ENCODE assay signal across 1 cellular context in the genomic region with DNA sequence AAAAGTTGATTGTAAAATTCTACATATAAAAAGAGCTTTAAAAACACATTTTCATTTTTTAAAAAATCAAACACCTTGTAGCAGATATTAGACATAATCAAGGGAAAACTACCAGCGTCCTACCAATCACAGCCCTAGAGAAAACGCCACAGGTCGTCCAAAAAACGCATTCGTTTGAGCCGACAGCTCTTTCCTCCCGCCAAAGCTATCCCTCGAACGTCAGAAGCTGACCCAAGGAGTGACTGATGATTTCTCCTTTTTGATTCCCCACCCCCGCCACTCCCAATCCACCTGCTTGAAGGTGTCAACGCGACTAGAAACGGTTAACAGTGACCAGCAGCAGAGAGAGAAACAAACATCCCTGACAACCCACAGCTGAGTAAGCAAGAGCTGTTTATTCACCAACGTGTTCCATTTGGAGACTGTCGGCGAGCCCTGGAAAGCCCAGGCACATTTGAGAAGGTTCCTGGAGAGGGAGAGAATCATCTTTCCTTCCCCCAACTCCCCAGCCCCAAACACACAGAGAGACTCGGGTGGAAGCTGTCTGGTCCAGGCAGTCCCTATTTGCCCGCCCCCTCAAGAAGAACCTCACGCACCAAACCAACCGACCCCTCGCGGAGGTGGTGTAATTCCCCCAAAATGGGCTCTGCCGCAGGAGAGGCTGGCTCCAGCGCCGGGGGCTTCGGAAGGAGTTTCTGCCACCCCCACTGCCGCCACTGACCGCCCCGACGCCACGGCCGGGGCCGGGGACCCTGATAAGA.
TF ChIP-seq lines count a peak whose summit lies in the region.

No MANE protein-coding gene starts in this region.

TF ChIP-seq in HepG2, 621 proteins besides CTCF, POLR2A, EP300 and RAD21 (continued from another document and continues in another):
- 0 out of 2 replicates have a peak, but pooled peaks have one; percentile 45 for TF ChIP-seq ZNF572 (CRISPR knock-in tag; IDR thresholded peaks at IDR 0.05)
- no peak for TF ChIP-seq NFYB (CRISPR knock-in tag; IDR thresholded peaks at IDR 0.05)
- TF ChIP-seq FOXM1 (CRISPR knock-in tag; IDR thresholded peaks at IDR 0.05): no peak
- TF ChIP-seq ZNF329 (CRISPR knock-in tag; IDR thresholded peaks at IDR 0.05; ENCODE audit: low read depth): peak; percentile 86
- TF ChIP-seq, protein P1, sequence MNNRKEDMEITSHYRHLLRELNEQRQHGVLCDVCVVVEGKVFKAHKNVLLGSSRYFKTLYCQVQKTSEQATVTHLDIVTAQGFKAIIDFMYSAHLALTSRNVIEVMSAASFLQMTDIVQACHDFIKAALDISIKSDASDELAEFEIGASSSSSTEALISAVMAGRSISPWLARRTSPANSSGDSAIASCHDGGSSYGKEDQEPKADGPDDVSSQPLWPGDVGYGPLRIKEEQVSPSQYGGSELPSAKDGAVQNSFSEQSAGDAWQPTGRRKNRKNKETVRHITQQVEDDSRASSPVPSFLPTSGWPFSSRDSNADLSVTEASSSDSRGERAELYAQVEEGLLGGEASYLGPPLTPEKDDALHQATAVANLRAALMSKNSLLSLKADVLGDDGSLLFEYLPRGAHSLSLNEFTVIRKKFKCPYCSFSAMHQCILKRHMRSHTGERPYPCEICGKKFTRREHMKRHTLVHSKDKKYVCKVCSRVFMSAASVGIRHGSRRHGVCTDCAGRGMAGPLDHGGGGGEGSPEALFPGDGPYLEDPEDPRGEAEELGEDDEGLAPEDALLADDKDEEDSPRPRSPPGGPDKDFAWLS (CRISPR knock-in tag; IDR thresholded peaks at IDR 0.05; ENCODE audit: borderline replicate concordance): no peak
- no peak for TF ChIP-seq THAP11 (CRISPR knock-in tag; IDR thresholded peaks at IDR 0.05)
- TF ChIP-seq CREM (IDR thresholded peaks at IDR 0.05): no peak
- no peak for TF ChIP-seq CREM (CRISPR knock-in tag; IDR thresholded peaks at IDR 0.05)
- 0 out of 2 replicates have a peak, but pooled peaks have one; percentile 29 for TF ChIP-seq ZNF713 (CRISPR knock-in tag; IDR thresholded peaks at IDR 0.05)
- no peak for TF ChIP-seq CBX1 (IDR thresholded peaks at IDR 0.05; ENCODE audit: low read depth)
- TF ChIP-seq RBM39 (IDR thresholded peaks at IDR 0.05; ENCODE audit: low read depth, low read length, poor library complexity, severe bottlenecking): no peak
- TF ChIP-seq, protein P2, sequence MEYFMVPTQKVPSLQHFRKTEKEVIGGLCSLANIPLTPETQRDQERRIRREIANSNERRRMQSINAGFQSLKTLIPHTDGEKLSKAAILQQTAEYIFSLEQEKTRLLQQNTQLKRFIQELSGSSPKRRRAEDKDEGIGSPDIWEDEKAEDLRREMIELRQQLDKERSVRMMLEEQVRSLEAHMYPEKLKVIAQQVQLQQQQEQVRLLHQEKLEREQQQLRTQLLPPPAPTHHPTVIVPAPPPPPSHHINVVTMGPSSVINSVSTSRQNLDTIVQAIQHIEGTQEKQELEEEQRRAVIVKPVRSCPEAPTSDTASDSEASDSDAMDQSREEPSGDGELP (IDR thresholded peaks at IDR 0.05; ENCODE audit: borderline replicate concordance, low read depth): peak; percentile 94
- TF ChIP-seq ATM (IDR thresholded peaks at IDR 0.05; ENCODE audit: borderline replicate concordance): no peak
- TF ChIP-seq RERE (CRISPR knock-in tag; IDR thresholded peaks at IDR 0.05; ENCODE audit: low read depth): no peak
- no peak for TF ChIP-seq ZNF235 (CRISPR knock-in tag; IDR thresholded peaks at IDR 0.05; ENCODE audit: borderline replicate concordance)
- TF ChIP-seq DBP (CRISPR knock-in tag; IDR thresholded peaks at IDR 0.05; ENCODE audit: not compliant biosample characterization): no peak
- no peak for TF ChIP-seq GATAD1 (CRISPR knock-in tag; IDR thresholded peaks at IDR 0.05)
- no peak for TF ChIP-seq DNMT3B (CRISPR knock-in tag; conservative IDR thresholded peaks at IDR 0.05)
- no peak for TF ChIP-seq CENPT (CRISPR knock-in tag; IDR thresholded peaks at IDR 0.05; ENCODE audit: low read depth)
- no peak for TF ChIP-seq DRAP1 (CRISPR knock-in tag; IDR thresholded peaks at IDR 0.05)
- TF ChIP-seq, protein P3, sequence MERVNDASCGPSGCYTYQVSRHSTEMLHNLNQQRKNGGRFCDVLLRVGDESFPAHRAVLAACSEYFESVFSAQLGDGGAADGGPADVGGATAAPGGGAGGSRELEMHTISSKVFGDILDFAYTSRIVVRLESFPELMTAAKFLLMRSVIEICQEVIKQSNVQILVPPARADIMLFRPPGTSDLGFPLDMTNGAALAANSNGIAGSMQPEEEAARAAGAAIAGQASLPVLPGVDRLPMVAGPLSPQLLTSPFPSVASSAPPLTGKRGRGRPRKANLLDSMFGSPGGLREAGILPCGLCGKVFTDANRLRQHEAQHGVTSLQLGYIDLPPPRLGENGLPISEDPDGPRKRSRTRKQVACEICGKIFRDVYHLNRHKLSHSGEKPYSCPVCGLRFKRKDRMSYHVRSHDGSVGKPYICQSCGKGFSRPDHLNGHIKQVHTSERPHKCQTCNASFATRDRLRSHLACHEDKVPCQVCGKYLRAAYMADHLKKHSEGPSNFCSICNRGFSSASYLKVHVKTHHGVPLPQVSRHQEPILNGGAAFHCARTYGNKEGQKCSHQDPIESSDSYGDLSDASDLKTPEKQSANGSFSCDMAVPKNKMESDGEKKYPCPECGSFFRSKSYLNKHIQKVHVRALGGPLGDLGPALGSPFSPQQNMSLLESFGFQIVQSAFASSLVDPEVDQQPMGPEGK (CRISPR knock-in tag; IDR thresholded peaks at IDR 0.05): 0 out of 2 replicates have a peak, but pooled peaks have one; percentile 46
- no peak for TF ChIP-seq FOXA1 (IDR thresholded peaks at IDR 0.05)
- TF ChIP-seq FOXA1 (CRISPR knock-in tag; IDR thresholded peaks at IDR 0.05): peak; percentile 71
- no peak for TF ChIP-seq ZNF362 (CRISPR knock-in tag; IDR thresholded peaks at IDR 0.05; ENCODE audit: borderline replicate concordance)
- TF ChIP-seq IKZF5 (CRISPR knock-in tag; IDR thresholded peaks at IDR 0.05): no peak; the same call in 1 of the 2 replicates
- TF ChIP-seq KLF9 (CRISPR knock-in tag; IDR thresholded peaks at IDR 0.05; ENCODE audit: low read depth): no peak
- no peak for TF ChIP-seq CEBPZ (IDR thresholded peaks at IDR 0.05; ENCODE audit: low read length)
- TF ChIP-seq ZSCAN29 (CRISPR knock-in tag; conservative IDR thresholded peaks at IDR 0.05): peak; percentile 14; the same call in 1 of the 2 replicates
- TF ChIP-seq CREBL2 (CRISPR knock-in tag; IDR thresholded peaks at IDR 0.05; ENCODE audit: borderline replicate concordance): no peak
- TF ChIP-seq, protein P4, sequence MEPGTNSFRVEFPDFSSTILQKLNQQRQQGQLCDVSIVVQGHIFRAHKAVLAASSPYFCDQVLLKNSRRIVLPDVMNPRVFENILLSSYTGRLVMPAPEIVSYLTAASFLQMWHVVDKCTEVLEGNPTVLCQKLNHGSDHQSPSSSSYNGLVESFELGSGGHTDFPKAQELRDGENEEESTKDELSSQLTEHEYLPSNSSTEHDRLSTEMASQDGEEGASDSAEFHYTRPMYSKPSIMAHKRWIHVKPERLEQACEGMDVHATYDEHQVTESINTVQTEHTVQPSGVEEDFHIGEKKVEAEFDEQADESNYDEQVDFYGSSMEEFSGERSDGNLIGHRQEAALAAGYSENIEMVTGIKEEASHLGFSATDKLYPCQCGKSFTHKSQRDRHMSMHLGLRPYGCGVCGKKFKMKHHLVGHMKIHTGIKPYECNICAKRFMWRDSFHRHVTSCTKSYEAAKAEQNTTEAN (CRISPR knock-in tag; conservative IDR thresholded peaks at IDR 0.05): no peak
- no peak for TF ChIP-seq ATF7-NPFF (CRISPR knock-in tag; IDR thresholded peaks at IDR 0.05; ENCODE audit: low read depth)
- TF ChIP-seq NR2C2 (CRISPR knock-in tag; IDR thresholded peaks at IDR 0.05; ENCODE audit: borderline replicate concordance): no peak
- no peak for TF ChIP-seq KDM5B (CRISPR knock-in tag; IDR thresholded peaks at IDR 0.05; ENCODE audit: borderline replicate concordance)
- TF ChIP-seq HNF4G (IDR thresholded peaks at IDR 0.05; ENCODE audit: borderline replicate concordance, low read depth, low read length): no peak
- 0 out of 2 replicates have a peak, but pooled peaks have one; percentile 38 for TF ChIP-seq HNF4G (CRISPR knock-in tag; IDR thresholded peaks at IDR 0.05; ENCODE audit: borderline replicate concordance, low read depth)
- TF ChIP-seq HDAC2 (CRISPR knock-in tag; IDR thresholded peaks at IDR 0.05): no peak
- no peak for TF ChIP-seq FOXP1 (IDR thresholded peaks at IDR 0.05)
- 0 out of 2 replicates have a peak, but pooled peaks have one; percentile 8 for TF ChIP-seq FOXP1 (CRISPR knock-in tag; IDR thresholded peaks at IDR 0.05)
- 0 out of 2 replicates have a peak, but pooled peaks have one; percentile 1 for TF ChIP-seq RXRB (CRISPR knock-in tag; IDR thresholded peaks at IDR 0.05; ENCODE audit: borderline replicate concordance)
